ENCODE assay signal across 6 cellular contexts in the genomic region with DNA sequence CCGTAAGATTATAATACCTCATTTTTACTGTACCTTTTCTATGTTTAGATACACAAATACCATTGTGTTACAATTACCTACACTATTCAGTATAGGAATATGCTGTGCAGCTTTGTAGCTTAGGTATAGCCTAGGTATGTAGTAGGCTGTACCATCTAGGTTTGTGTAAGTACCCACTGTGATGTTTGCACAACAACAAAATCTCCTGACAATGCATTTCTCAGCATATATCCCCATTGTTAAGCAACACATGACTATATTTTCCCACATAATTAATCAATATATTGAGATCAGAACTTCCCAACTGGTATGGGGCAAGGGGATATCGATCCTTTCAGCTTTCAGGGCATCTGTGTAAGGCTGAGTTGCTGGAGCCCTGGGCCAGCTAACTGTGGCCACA.
"Had no signal": no experiment of that assay in that cellular context is flagged by ENCODE, and none has a peak within 500 bp of the region (broad histone marks: within the 10 kb centered on the region; RNA-seq: fewer than 3 reads in every experiment).

No MANE protein-coding gene starts in this region.

- DNase-seq: IMR-90, KBM-7, KG1 had no signal

- H3K4me2 ChIP-seq: KMS-11 had no signal

- H3K9ac ChIP-seq: KMS-11 had no signal

- H3K27ac ChIP-seq: HL-60, KMS-11 had no signal

- FAIRE-seq: HTR-8/SVneo had no signal
